23 cellular contexts compared by ENCODE assay signal in genomic region chr1:59687081-59687480, GRCh38.
DNase-seq lines count a peak whose midpoint lies in the region; TF ChIP-seq lines count a peak whose summit lies in the region.
"Had no signal": no experiment of that assay in that cellular context is flagged by ENCODE, and none has a peak within 500 bp of the region (broad histone marks: within the 10 kb centered on the region; RNA-seq: fewer than 3 reads in every experiment).

No MANE protein-coding gene starts in this region.

- H3K27me3 ChIP-seq in KMS-11 (ENCODE audit: insufficient read depth, low read depth) (no peaks in the 10 kb centered on the region), hepatocyte (no peaks in the 10 kb centered on the region), skeletal muscle tissue (ENCODE audit: control insufficient read depth in 3 of 3, insufficient read depth in 3 of 3, low read length in 3 of 3) (no peaks in the 10 kb centered on the region)
- H3K27me3 ChIP-seq: cardiac muscle cell, pancreas, right lobe of liver had no signal

- TF ChIP-seq CTCF in KMS-11 (conservative IDR thresholded peaks at IDR 0.05; ENCODE audit: low read depth, low read length), result no peak
- no peak for TF ChIP-seq CTCF in hepatocyte (IDR thresholded peaks at IDR 0.05; ENCODE audit: poor library complexity)
- TF ChIP-seq CTCF in OCI-LY7 (conservative IDR thresholded peaks at IDR 0.05; ENCODE audit: low read length), result no peak

- WGBS in hepatocyte (ENCODE audit: low lambda C conversion rate, missing lambda C conversion rate), result 81% methylated on average over 2 of the region's 2 CpGs

- intact Hi-C loops in OCI-LY7 (cut with micrococcal nuclease; ENCODE audit: unreplicated experiment), result no loop called here

- H3K9me2 ChIP-seq in hepatocyte (replicated peaks; ENCODE audit: insufficient read depth) (no peaks in the 10 kb centered on the region), OCI-LY7 (ENCODE audit: insufficient read depth, low read length) (no peaks in the 10 kb centered on the region)

- peak overlapping the region; percentile 9; the same call in 1 of the 2 replicates for H3K9ac ChIP-seq in KMS-11
- peak overlapping the region; percentile 51 to 65 (median 52) for H3K9ac ChIP-seq in skeletal muscle tissue (ENCODE audit: low read depth in 1 of 3, low read length in 3 of 3)

- POLR2A ChIA-PET in OCI-LY7 (lab: Charles Lee), result interaction anchor here (1.1 kb wide), 1 partner anchor 158 kb away, joined by 3 read pairs; no protein-coding TSS in a partner anchor

- H3K9me3 ChIP-seq in hepatocyte (ENCODE audit: low read depth), result no peaks in the 10 kb centered on the region
- no peaks in the 10 kb centered on the region for H3K9me3 ChIP-seq in skeletal muscle tissue (ENCODE audit: control insufficient read depth in 3 of 3, low read length in 3 of 3)
- H3K9me3 ChIP-seq in OCI-LY7 (ENCODE audit: low read length), result no peaks in the 10 kb centered on the region
- H3K9me3 ChIP-seq: pancreas, right lobe of liver had no signal

- H3K4me2 ChIP-seq in KMS-11, result peak overlapping the region; percentile 80
- no peak overlapping the region for H3K4me2 ChIP-seq in hepatocyte
- no peak overlapping the region for H3K4me2 ChIP-seq in OCI-LY7 (ENCODE audit: low read length)

- DNase-seq in NCI-H510A treated with DMSO at 0.1 percent for 48 hours (lab: John Stamatoyannopoulos, UW) (peak; percentile 77), hepatocyte (ENCODE audit: low spot score) (no peak), OCI-LY7 (ENCODE audit: low spot score) (no peak), COLO829 (ENCODE audit: low spot score) (no peak)
- DNase-seq in activated CD4-positive, alpha-beta T cell treated with anti-CD3 and anti-CD28 coated beads for 1 hour, result no peak
- DNase-seq: activated naive CD4-positive, alpha-beta T cell treated with Interleukin-2 at 50 U/mL for 16 hours; activated T-cell treated with anti-CD3 and anti-CD28 coated beads, Interleukin-2, amount 50 U/mL, for 1 hour; amygdala; CD4-positive, alpha-beta memory T cell; DMS79; HCEC 1CT; KBM-7; left colon; natural killer cell; NCI-H187; pancreas; PC-3; right lobe of liver; Right ventricle myocardium superior; T-cell had no signal

- H3K4me3 ChIP-seq in KMS-11 (IDR thresholded peaks at IDR 0.05; ENCODE audit: insufficient read depth, low read depth, low read length) (no peak overlapping the region), hepatocyte (no peak overlapping the region), skeletal muscle tissue (ENCODE audit: low read length in 3 of 3) (peak overlapping the region in 1 of 3 donors; percentile 34), OCI-LY7 (ENCODE audit: low read depth, low read length, poor library complexity, severe bottlenecking) (no peak overlapping the region)
- H3K4me3 ChIP-seq: cardiac muscle cell, pancreas, right lobe of liver had no signal

- no peaks in the 10 kb centered on the region for H4K20me1 ChIP-seq in KMS-11 (ENCODE audit: insufficient read depth)
- H4K20me1 ChIP-seq in hepatocyte (ENCODE audit: insufficient read depth, poor library complexity, severe bottlenecking), result no peaks in the 10 kb centered on the region
- H4K20me1 ChIP-seq in OCI-LY7 (ENCODE audit: insufficient read depth, low read length), result no peaks in the 10 kb centered on the region

- H3K36me3 ChIP-seq in KMS-11 (ENCODE audit: insufficient read depth) (no peaks in the 10 kb centered on the region), hepatocyte (replicated peaks; ENCODE audit: insufficient read depth, low read depth) (no peaks in the 10 kb centered on the region), skeletal muscle tissue (ENCODE audit: control insufficient read depth in 3 of 3, insufficient read depth in 3 of 3, low read length in 3 of 3) (no peaks in the 10 kb centered on the region), OCI-LY7 (ENCODE audit: insufficient read depth, low read length) (no peaks in the 10 kb centered on the region)
- H3K36me3 ChIP-seq: cardiac muscle cell, pancreas had no signal

- H3K4me1 ChIP-seq in KMS-11 (ENCODE audit: low read depth, poor library complexity, severe bottlenecking) (peaks cover 100% of the 10 kb centered on the region), hepatocyte (ENCODE audit: insufficient read depth) (peaks cover 40% of the 10 kb centered on the region), skeletal muscle tissue (ENCODE audit: control insufficient read depth in 3 of 3, insufficient read depth in 3 of 3, low read length in 3 of 3) (peaks cover 51 to 73% (median 61%) of the 10 kb centered on the region in 3 donors), OCI-LY7 (ENCODE audit: insufficient read depth, low read length, poor library complexity, severe bottlenecking) (no peaks in the 10 kb centered on the region)
- H3K4me1 ChIP-seq: pancreas had no signal

- H2AFZ ChIP-seq in KMS-11 (ENCODE audit: low read depth), result peak overlapping the region; percentile 15; the same call in 1 of the 2 replicates
- H2AFZ ChIP-seq in hepatocyte, result no peak overlapping the region
- H2AFZ ChIP-seq in OCI-LY7 (ENCODE audit: low read length), result no peak overlapping the region

- CTCF ChIA-PET in OCI-LY7 (lab: Charles Lee; ENCODE audit: unreplicated experiment), result no interaction called here

- no peaks in the 10 kb centered on the region for H3K79me2 ChIP-seq in KMS-11 (ENCODE audit: insufficient read depth, low read depth)
- H3K79me2 ChIP-seq in hepatocyte, result no peaks in the 10 kb centered on the region
- H3K79me2 ChIP-seq in OCI-LY7 (ENCODE audit: insufficient read depth, low read depth, low read length), result no peaks in the 10 kb centered on the region

- H3K27ac ChIP-seq in KMS-11 (peak overlapping the region; percentile 81), hepatocyte (peak overlapping the region; percentile 11), skeletal muscle tissue (ENCODE audit: low read depth, low read length) (peak overlapping the region; percentile 93), OCI-LY7 (ENCODE audit: low read depth, low read length, poor library complexity, severe bottlenecking) (no peak overlapping the region)
- H3K27ac ChIP-seq: cardiac muscle cell, pancreas, right lobe of liver had no signal

- no TSS peak for BruUV-seq in OCI-LY7 (replicated peaks; lab: Mats Ljungman, UMichigan)
